Comparison of ENCODE assay signal across 8 cellular contexts in genomic region chr4:52983563-52984303, GRCh38.
DNase-seq lines count a peak whose midpoint lies in the region; ATAC-seq, FAIRE-seq and TF ChIP-seq lines count a peak whose summit lies in the region.

No MANE protein-coding gene starts in this region.

- no peak overlapping the region for H3K27ac ChIP-seq in CD8-positive, alpha-beta T cell (ENCODE audit: low read depth, low read length)
- H3K27ac ChIP-seq in endothelial cell of umbilical vein (ENCODE audit: insufficient read depth, low read depth, low read length): no peak overlapping the region

- dilution Hi-C loops in endothelial cell of umbilical vein (cut with MboI; ENCODE audit: extremely low pct_ligation_motif_present, low sequenced_read_pairs): no loop called here

- CTCF ChIA-PET in CD8-positive, alpha-beta T cell (lab: Charles Lee): interaction anchor here (0.5 to 5.6 kb wide), 15 partner anchors 13 to 1250 kb away, joined by 3 to 42 read pairs (median 3); no protein-coding TSS in a partner anchor
- CTCF ChIA-PET in endothelial cell of umbilical vein (lab: Charles Lee): interaction anchor here (0.7 to 7.9 kb wide), 25 partner anchors 22 to 1250 kb away, joined by 3 to 238 read pairs (median 4); partner anchors contain the start of gene RASL11B

- H3K9me1 ChIP-seq in endothelial cell of umbilical vein (replicated peaks; ENCODE audit: control insufficient read depth, extremely low read depth, insufficient read depth, low read length): no peaks in the 10 kb centered on the region

- no peaks in the 10 kb centered on the region for H3K27me3 ChIP-seq in CD8-positive, alpha-beta T cell (ENCODE audit: insufficient read depth, low read length)
- H3K27me3 ChIP-seq in Loucy (ENCODE audit: insufficient read depth, low read length, poor library complexity, severe bottlenecking) (no peaks in the 10 kb centered on the region), endothelial cell of umbilical vein (ENCODE audit: control insufficient read depth in 2 of 2, insufficient read depth in 2 of 2, low read length in 2 of 2) (no peaks in the 10 kb centered on the region)

- H3K27ac Mint-ChIP-seq in CD8-positive, alpha-beta T cell: no peak overlapping the region
- H3K27ac Mint-ChIP-seq in mesothelial cell of epicardium: peak overlapping the region; percentile 71

- no peaks in the 10 kb centered on the region for H3K9me3 Mint-ChIP-seq in CD8-positive, alpha-beta T cell
- H3K9me3 Mint-ChIP-seq in mesothelial cell of epicardium: no peaks in the 10 kb centered on the region

- no peak overlapping the region for H3K4me3 ChIP-seq in CD8-positive, alpha-beta T cell (ENCODE audit: low read depth, low read length)
- H3K4me3 ChIP-seq in Loucy (ENCODE audit: low read length, poor library complexity, severe bottlenecking) (peak overlapping the region; percentile 54), endothelial cell of umbilical vein (replicated peaks in 1 of 3; ENCODE audit: insufficient read depth in 1 of 3, low read depth in 1 of 3, low read length in 3 of 3) (no peak overlapping the region)

- H3K4me2 ChIP-seq in Loucy (ENCODE audit: low read depth, low read length, poor library complexity, severe bottlenecking) (peak overlapping the region; percentile 66), endothelial cell of umbilical vein (ENCODE audit: insufficient read depth, low read length) (no peak overlapping the region)

- TF ChIP-seq CTCF in CD8-positive, alpha-beta T cell (IDR thresholded peaks at IDR 0.05): peak; percentile 65
- TF ChIP-seq CTCF in Loucy (conservative IDR thresholded peaks at IDR 0.05; ENCODE audit: low read length) (peak; percentile 79), endothelial cell of umbilical vein (IDR thresholded peaks at IDR 0.05; ENCODE audit: extremely low read depth in 1 of 2, insufficient read depth in 1 of 2, low read depth in 1 of 2, low read length in 2 of 2) (peak; percentile 38 to 44), mesothelial cell of epicardium (IDR thresholded peaks at IDR 0.05; ENCODE audit: unreplicated experiment) (peak; percentile 82)

- H3K36me3 Mint-ChIP-seq in CD8-positive, alpha-beta T cell: peaks cover 4% of the 10 kb centered on the region
- H3K36me3 Mint-ChIP-seq in mesothelial cell of epicardium: no peaks in the 10 kb centered on the region

- H3K79me2 ChIP-seq in Loucy (ENCODE audit: insufficient read depth, low read length) (no peaks in the 10 kb centered on the region), endothelial cell of umbilical vein (ENCODE audit: control insufficient read depth, insufficient read depth, low read length) (no peaks in the 10 kb centered on the region)

- H3K9me3 ChIP-seq in CD8-positive, alpha-beta T cell (ENCODE audit: low read length): no peaks in the 10 kb centered on the region
- H3K9me3 ChIP-seq in Loucy (ENCODE audit: insufficient read depth, low read depth, low read length) (no peaks in the 10 kb centered on the region), endothelial cell of umbilical vein (replicated peaks; ENCODE audit: control insufficient read depth, insufficient read depth, low read length) (no peaks in the 10 kb centered on the region)

- no peaks in the 10 kb centered on the region for H3K9me2 ChIP-seq in Loucy (replicated peaks; ENCODE audit: low read depth, low read length)

- H2AFZ ChIP-seq in Loucy (ENCODE audit: low read length) (peak overlapping the region; percentile 82; the same call in 1 of the 2 replicates), endothelial cell of umbilical vein (ENCODE audit: low read depth, low read length) (no peak overlapping the region)

- H3K9ac ChIP-seq in Loucy (ENCODE audit: low read depth, low read length, poor library complexity, severe bottlenecking) (peak overlapping the region; percentile 49), endothelial cell of umbilical vein (replicated peaks; ENCODE audit: extremely low read depth, insufficient read depth, low read length) (no peak overlapping the region)

- FAIRE-seq in endothelial cell of umbilical vein (lab: Jason Lieb, UNC): peak; percentile 87

- DNase-seq in CD8-positive, alpha-beta T cell: no peak
- DNase-seq in GM19240 (ENCODE audit: insufficient read length, low spot score) (peak; percentile 37), RPMI7951 (ENCODE audit: low read depth) (peak; percentile 58), endothelial cell of umbilical vein (ENCODE audit: low read depth, low spot score) (peak; percentile 64), mesothelial cell of epicardium (ENCODE audit: low spot score in 2 of 2, unreplicated experiment in 2 of 2) (no peak)
- DNase-seq in activated CD8-positive, alpha-beta memory T cell treated with anti-CD3 and anti-CD28 coated beads for 24 hours: no peak

- TF ChIP-seq POLR2A in endothelial cell of umbilical vein (IDR thresholded peaks at IDR 0.05; ENCODE audit: low read depth, low read length): no peak

- H4K20me1 ChIP-seq in Loucy (ENCODE audit: insufficient read depth, low read length, poor library complexity, severe bottlenecking): no peaks in the 10 kb centered on the region
- H4K20me1 ChIP-seq in endothelial cell of umbilical vein (replicated peaks; ENCODE audit: control insufficient read depth, extremely low read depth, insufficient read depth, low read length): no peaks in the 10 kb centered on the region

- no peak overlapping the region for H3K4me3 Mint-ChIP-seq in CD8-positive, alpha-beta T cell
- no peak overlapping the region for H3K4me3 Mint-ChIP-seq in mesothelial cell of epicardium

- H3F3A ChIP-seq in Loucy (ENCODE audit: low read depth): no peaks in the 10 kb centered on the region

- POLR2A ChIA-PET in CD8-positive, alpha-beta T cell (lab: Charles Lee): interaction anchor here (1.0 kb wide), 1 partner anchor 13 kb away, joined by 3 read pairs; no protein-coding TSS in a partner anchor
- POLR2A ChIA-PET in endothelial cell of umbilical vein (lab: Charles Lee): no interaction called here

- BruUV-seq in endothelial cell of umbilical vein (replicated peaks; lab: Mats Ljungman, UMichigan): no TSS peak

- ATAC-seq in CD8-positive, alpha-beta T cell: no peak
- no peak for ATAC-seq in GM18519 (IDR thresholded peaks at IDR 0.05; ENCODE audit: low FRiP score, unreplicated experiment)

- intact Hi-C loops in CD8-positive, alpha-beta T cell (cut with DNase I, micrococcal nuclease): loop anchor here (1.0 to 5.0 kb wide), 3 partner anchors 436 to 607 kb away; no protein-coding TSS in a partner anchor
- intact Hi-C loops in endothelial cell of umbilical vein (cut with micrococcal nuclease): loop anchor here (1.0 to 10.0 kb wide), 8 partner anchors 73 to 1251 kb away; no protein-coding TSS in a partner anchor

- H3K4me1 Mint-ChIP-seq in CD8-positive, alpha-beta T cell (ENCODE audit: low read depth): peaks cover 4% of the 10 kb centered on the region
- peaks cover 69% of the 10 kb centered on the region for H3K4me1 Mint-ChIP-seq in mesothelial cell of epicardium

- H3K4me1 ChIP-seq in CD8-positive, alpha-beta T cell (ENCODE audit: insufficient read depth, low read length): no peaks in the 10 kb centered on the region
- H3K4me1 ChIP-seq in Loucy (ENCODE audit: insufficient read depth, low read length, poor library complexity, severe bottlenecking) (peaks cover 7% of the 10 kb centered on the region), endothelial cell of umbilical vein (ENCODE audit: control insufficient read depth, extremely low read depth, insufficient read depth, low read length) (no peaks in the 10 kb centered on the region)

- H3K27me3 Mint-ChIP-seq in CD8-positive, alpha-beta T cell (ENCODE audit: low read depth): no peaks in the 10 kb centered on the region
- H3K27me3 Mint-ChIP-seq in mesothelial cell of epicardium (ENCODE audit: low read depth): no peaks in the 10 kb centered on the region

- H3K36me3 ChIP-seq in CD8-positive, alpha-beta T cell (ENCODE audit: insufficient read depth, low read length): no peaks in the 10 kb centered on the region
- no peaks in the 10 kb centered on the region for H3K36me3 ChIP-seq in Loucy (ENCODE audit: insufficient read depth, low read length)
- H3K36me3 ChIP-seq in endothelial cell of umbilical vein (ENCODE audit: control insufficient read depth in 2 of 2, extremely low read depth in 1 of 2, insufficient read depth in 2 of 2, low read length in 2 of 2): no peaks in the 10 kb centered on the region

TF ChIP-seq in endothelial cell of umbilical vein, 7 proteins besides CTCF, POLR2A, EP300 and RAD21:
- no peak for TF ChIP-seq GATA2 (IDR thresholded peaks at IDR 0.05; ENCODE audit: insufficient read depth, insufficient read length, low read depth, low read length)
- TF ChIP-seq JUN (IDR thresholded peaks at IDR 0.05; ENCODE audit: borderline replicate concordance, insufficient read depth, insufficient read length, low read depth): no peak
- no peak for TF ChIP-seq MAX (IDR thresholded peaks at IDR 0.05; ENCODE audit: insufficient read depth, insufficient read length)
- no peak for TF ChIP-seq POLR2AphosphoS5 (IDR thresholded peaks at IDR 0.05; ENCODE audit: insufficient read depth, low read depth, low read length)
- TF ChIP-seq MYC (IDR thresholded peaks at IDR 0.05; ENCODE audit: low read depth, low read length): no peak
- TF ChIP-seq FOS (IDR thresholded peaks at IDR 0.05; ENCODE audit: borderline replicate concordance, insufficient read depth, low read length): no peak
- TF ChIP-seq EZH2 (IDR thresholded peaks at IDR 0.05; ENCODE audit: borderline replicate concordance, low read depth, low read length, severe bottlenecking): no peak
TF ChIP-seq in endothelial cell of umbilical vein: peak in this region for 0.

Comparison
In these comparisons a context has a peak if more than half of its experiments do, and no peak if none do; other contexts are left out.
1. DNase-seq: peak in GM19240 (single experiment), RPMI7951 (single experiment) and endothelial cell of umbilical vein (single experiment); none in CD8-positive, alpha-beta T cell (0 of 7), mesothelial cell of epicardium (0 of 2) and activated CD8-positive, alpha-beta memory T cell treated with anti-CD3 and anti-CD28 coated beads for 24 hours (single experiment).
2. Peak in every context shown above with its lines, with median percentiles within 50 percentile points of each other: CTCF ChIP-seq.